ENCODE assay signal across 26 cellular contexts in the genomic region with DNA sequence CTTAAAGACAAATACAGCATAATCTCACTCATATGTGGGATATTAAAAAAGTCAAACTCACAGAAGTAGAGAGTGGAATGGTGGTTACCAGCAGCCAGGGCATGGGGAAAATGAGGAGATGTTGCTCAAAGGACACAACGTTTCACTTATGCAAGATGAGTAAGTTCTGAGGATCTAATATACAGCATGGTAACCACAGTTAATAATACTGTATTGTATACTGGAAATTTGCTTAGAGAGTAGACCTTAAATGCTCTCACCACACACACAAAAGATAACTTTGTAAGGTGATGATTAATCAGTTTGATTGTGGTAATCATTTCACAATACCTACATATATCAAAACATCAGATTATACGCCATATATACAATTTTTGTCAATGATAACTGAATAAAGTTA. TPM values are rescaled to one million over a fixed set of nuclear protein-coding genes. Genes with fewer than 3 reads are reported as not detected.
"Had no signal": no experiment of that assay in that cellular context is flagged by ENCODE, and none has a peak within 500 bp of the region (broad histone marks: within the 10 kb centered on the region; RNA-seq: fewer than 3 reads in every experiment).

No MANE protein-coding gene starts in this region.

- H3K27me3 ChIP-seq: dorsolateral prefrontal cortex, esophagus muscularis mucosa, gastrocnemius medialis, left lung, neural progenitor cell, right lobe of liver, tibial nerve, upper lobe of left lung had no signal

- H3K4me2 ChIP-seq: neural progenitor cell had no signal

- H3K9me3 ChIP-seq: gastrocnemius medialis, thoracic aorta had no signal

- H3K79me2 ChIP-seq: parathyroid adenoma had no signal

- H3K27ac Mint-ChIP-seq: naive thymus-derived CD4-positive, alpha-beta T cell; nephron; neural progenitor cell; progenitor cell of endocrine pancreas; stimulated activated naive B cell treated with anti-CD40 and anti-IgM and Interleukin-4, amounts not matched to agents 10 μg/mL and 1 μg/mL and 100 μg/mL, for 72 hours; stimulated activated naive CD8-positive, alpha-beta T cell treated with anti-CD3 and anti-CD28 coated beads, Interleukin-15, Interleukin-2, amounts not matched to agents 100 ng/mL and 50 ng/mL, for 24 hours had no signal

- H3K4me1 ChIP-seq: esophagus muscularis mucosa, gastrocnemius medialis, left lung, neural progenitor cell, parathyroid adenoma, right lobe of liver, tibial nerve, upper lobe of left lung had no signal

- DNase-seq: dorsolateral prefrontal cortex; effector CD4-positive, alpha-beta T cell; gastrocnemius medialis; head of caudate nucleus; left cardiac atrium; left lung; mesendoderm; midbrain; naive thymus-derived CD4-positive, alpha-beta T cell; right lobe of liver; small intestine; stimulated activated CD4-positive, alpha-beta T cell treated with anti-CD3 and anti-CD28 coated beads, Interleukin-15, amount 100 ng/mL, for 24 hours; stimulated activated CD4-positive, alpha-beta T cell treated with anti-CD3 and anti-CD28 coated beads, Interleukin-2, amount 100 ng/mL, for 48 hours; stimulated activated naive B cell treated with anti-CD40 and anti-IgM and Interleukin-4, amounts not matched to agents 10 μg/mL and 1 μg/mL and 100 μg/mL, for 72 hours; upper lobe of left lung had no signal

- ATAC-seq: gastrocnemius medialis; left cardiac atrium; left lung; naive thymus-derived CD4-positive, alpha-beta T cell; right lobe of liver; stimulated activated naive B cell treated with anti-CD40 and anti-IgM and Interleukin-4, amounts not matched to agents 10 μg/mL and 1 μg/mL and 100 μg/mL, for 72 hours had no signal

- H3K9ac ChIP-seq: neural progenitor cell, parathyroid adenoma had no signal

- H3K36me3 ChIP-seq: esophagus muscularis mucosa, gastrocnemius medialis, left lung, neural progenitor cell, right lobe of liver, thoracic aorta, tibial nerve, upper lobe of left lung had no signal

- H3K27me3 Mint-ChIP-seq: progenitor cell of endocrine pancreas; stimulated activated naive B cell treated with anti-CD40 and anti-IgM and Interleukin-4, amounts not matched to agents 10 μg/mL and 1 μg/mL and 100 μg/mL, for 72 hours had no signal

- H3K4me3 Mint-ChIP-seq: naive thymus-derived CD4-positive, alpha-beta T cell; nephron; neural progenitor cell; stimulated activated naive B cell treated with anti-CD40 and anti-IgM and Interleukin-4, amounts not matched to agents 10 μg/mL and 1 μg/mL and 100 μg/mL, for 72 hours; stimulated activated naive CD8-positive, alpha-beta T cell treated with anti-CD3 and anti-CD28 coated beads, Interleukin-15, Interleukin-2, amounts not matched to agents 100 ng/mL and 50 ng/mL, for 24 hours had no signal

- H3K4me3 ChIP-seq: dorsolateral prefrontal cortex, esophagus muscularis mucosa, gastrocnemius medialis, left lung, neural progenitor cell, right lobe of liver, thoracic aorta, tibial nerve, upper lobe of left lung had no signal

- FAIRE-seq: small intestine, urothelium cell line had no signal

- H3K4me1 Mint-ChIP-seq: naive thymus-derived CD4-positive, alpha-beta T cell; nephron had no signal

- H2AFZ ChIP-seq: neural progenitor cell, parathyroid adenoma had no signal

- H3K27ac ChIP-seq: dorsolateral prefrontal cortex, esophagus muscularis mucosa, gastrocnemius medialis, left lung, neural progenitor cell, parathyroid adenoma, right lobe of liver, thoracic aorta, tibial nerve, upper lobe of left lung had no signal

RNA-seq across cellular contexts. Expression of a gene that starts 60.0 kb away (rescaled TPM):
- total RNA-seq: kidney epithelial cell, mucosa of gallbladder, right lobe of liver had no signal
- polyA plus RNA-seq: naive thymus-derived CD4-positive, alpha-beta T cell had no signal
